Comparison of ENCODE assay signal across 8 cellular contexts in the genomic region with DNA sequence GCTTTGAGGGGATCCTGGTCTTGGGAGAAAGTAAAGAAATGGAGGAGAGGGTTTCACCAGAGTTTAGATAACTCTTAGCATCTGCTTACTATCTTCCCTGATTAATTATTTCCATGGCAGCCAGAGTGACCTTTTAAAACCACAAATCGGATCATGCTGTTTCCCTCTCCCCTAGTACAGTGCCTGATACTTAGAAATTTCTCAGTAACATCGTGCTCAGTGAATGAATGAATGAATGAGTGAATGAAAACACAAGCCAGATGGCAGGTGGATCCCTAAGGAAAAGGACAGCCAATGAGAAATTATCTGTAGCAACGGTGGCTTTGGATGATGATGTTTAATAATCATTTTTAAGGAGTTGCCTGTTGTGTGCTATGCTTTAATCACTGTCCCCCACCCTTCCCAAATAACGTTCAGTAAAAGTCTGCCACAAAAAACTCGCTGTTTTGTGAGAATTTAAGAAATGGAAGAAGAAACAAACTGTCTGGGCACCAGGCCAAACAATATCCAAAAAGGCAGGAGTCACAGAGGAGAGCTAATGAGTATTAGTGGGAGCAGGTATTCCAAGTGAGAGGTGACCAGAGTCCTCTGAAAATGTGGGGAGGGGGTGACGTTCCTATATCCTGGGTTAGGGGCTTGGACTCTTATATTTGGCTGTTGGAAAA. TPM values are rescaled to one million over a fixed set of nuclear protein-coding genes. Genes with fewer than 3 reads are reported as not detected.
DNase-seq lines count a peak whose midpoint lies in the region; ATAC-seq and TF ChIP-seq lines count a peak whose summit lies in the region.

No MANE protein-coding gene starts in this region.

- H3K27ac ChIP-seq in OCI-LY3 (ENCODE audit: low read length), result no peak overlapping the region
- H3K27ac ChIP-seq in esophagus muscularis mucosa (replicated peaks in 1 of 4), result no peak overlapping the region

- 32% methylated on average over 6 of the region's 6 CpGs for WGBS in esophagus muscularis mucosa

- H3K27me3 ChIP-seq in OCI-LY3 (ENCODE audit: low read depth, low read length) (no peaks in the 10 kb centered on the region), esophagus muscularis mucosa (no peaks in the 10 kb centered on the region)

- H3K4me3 ChIP-seq in OCI-LY3 (ENCODE audit: low read length), result peak overlapping the region; percentile 99
- peak overlapping the region; percentile 79 to 95 (median 88) for H3K4me3 ChIP-seq in esophagus muscularis mucosa
- no peak overlapping the region for H3K4me3 ChIP-seq in mucosa of descending colon

- H3K9me3 ChIP-seq in OCI-LY3 (ENCODE audit: insufficient read depth, low read length), result no peaks in the 10 kb centered on the region
- no peaks in the 10 kb centered on the region for H3K9me3 ChIP-seq in esophagus muscularis mucosa
- H3K9me3 ChIP-seq in mucosa of descending colon, result no peaks in the 10 kb centered on the region

- TF ChIP-seq EP300 in esophagus muscularis mucosa (IDR thresholded peaks at IDR 0.05), result no peak

- peak overlapping the region; percentile 23; the same call in 1 of the 2 replicates for H3K9ac ChIP-seq in OCI-LY3 (ENCODE audit: low read length)

- H2AFZ ChIP-seq in OCI-LY3 (ENCODE audit: low read depth, low read length), result peak overlapping the region; percentile 74

- H3K36me3 ChIP-seq in OCI-LY3 (replicated peaks; ENCODE audit: low read depth, low read length) (peaks cover 8% of the 10 kb centered on the region), esophagus muscularis mucosa (no peaks in the 10 kb centered on the region), mucosa of descending colon (ENCODE audit: low read depth) (no peaks in the 10 kb centered on the region)

- no peak for TF ChIP-seq CTCF in OCI-LY3 (IDR thresholded peaks at IDR 0.05; ENCODE audit: low read depth, low read length)
- TF ChIP-seq CTCF in esophagus muscularis mucosa (IDR thresholded peaks at IDR 0.05), result no peak
- TF ChIP-seq CTCF in mucosa of descending colon (IDR thresholded peaks at IDR 0.05), result no peak

- peak overlapping the region; percentile 89 for H3K4me2 ChIP-seq in OCI-LY3 (ENCODE audit: low read length)

- H3K4me1 ChIP-seq in OCI-LY3 (ENCODE audit: low read length), result peaks cover 5% of the 10 kb centered on the region
- H3K4me1 ChIP-seq in esophagus muscularis mucosa, result peaks cover 10 to 20% (median 15%) of the 10 kb centered on the region in 4 donors
- H3K4me1 ChIP-seq in mucosa of descending colon (ENCODE audit: low read depth), result no peaks in the 10 kb centered on the region

- H3K27me3 Mint-ChIP-seq in T-helper 2 cell treated with Interferon-gamma antibody and Interleukin-4, amounts not matched to agents 5 μg/mL and 100 μg/mL, for 36 hours (ENCODE audit: low read depth), result peaks cover 2% of the 10 kb centered on the region

- peak overlapping the region; percentile 72 for H3K4me3 Mint-ChIP-seq in T-helper 2 cell treated with Interferon-gamma antibody and Interleukin-4, amounts not matched to agents 5 μg/mL and 100 μg/mL, for 36 hours
- peak overlapping the region; percentile 84 for H3K4me3 Mint-ChIP-seq in stimulated activated effector memory CD8-positive, alpha-beta T cell treated with anti-CD3 and anti-CD28 coated beads, Interleukin-12 subunit alpha, Interleukin-12 subunit beta, amount 100 ng/mL, for 72 hours

- peaks cover 43% of the 10 kb centered on the region for H3K79me2 ChIP-seq in OCI-LY3 (ENCODE audit: low read length)

- intact Hi-C loops in esophagus muscularis mucosa (cut with DNase I), result no loop called here
- intact Hi-C loops in mucosa of descending colon (cut with DNase I, micrococcal nuclease), result no loop called here

- H3K36me3 Mint-ChIP-seq in T-helper 2 cell treated with Interferon-gamma antibody and Interleukin-4, amounts not matched to agents 5 μg/mL and 100 μg/mL, for 36 hours (ENCODE audit: low read depth), result peaks cover 21% of the 10 kb centered on the region
- peaks cover 49% of the 10 kb centered on the region for H3K36me3 Mint-ChIP-seq in stimulated activated effector memory CD8-positive, alpha-beta T cell treated with anti-CD3 and anti-CD28 coated beads, Interleukin-12 subunit alpha, Interleukin-12 subunit beta, amount 100 ng/mL, for 72 hours

- peaks cover 33% of the 10 kb centered on the region for H3K4me1 Mint-ChIP-seq in T-helper 2 cell treated with Interferon-gamma antibody and Interleukin-4, amounts not matched to agents 5 μg/mL and 100 μg/mL, for 36 hours (ENCODE audit: low read depth)
- H3K4me1 Mint-ChIP-seq in stimulated activated effector memory CD8-positive, alpha-beta T cell treated with anti-CD3 and anti-CD28 coated beads, Interleukin-12 subunit alpha, Interleukin-12 subunit beta, amount 100 ng/mL, for 72 hours, result peaks cover 33% of the 10 kb centered on the region

- H3K9me3 Mint-ChIP-seq in T-helper 2 cell treated with Interferon-gamma antibody and Interleukin-4, amounts not matched to agents 5 μg/mL and 100 μg/mL, for 36 hours, result no peaks in the 10 kb centered on the region
- no peaks in the 10 kb centered on the region for H3K9me3 Mint-ChIP-seq in stimulated activated effector memory CD8-positive, alpha-beta T cell treated with anti-CD3 and anti-CD28 coated beads, Interleukin-12 subunit alpha, Interleukin-12 subunit beta, amount 100 ng/mL, for 72 hours

- H4K20me1 ChIP-seq in OCI-LY3 (ENCODE audit: insufficient read depth, low read length), result no peaks in the 10 kb centered on the region; the same call in 1 of the 2 replicates

- ATAC-seq in stimulated activated effector memory CD8-positive, alpha-beta T cell treated with anti-CD3 and anti-CD28 coated beads, Interleukin-12 subunit alpha, Interleukin-12 subunit beta, amount 100 ng/mL, for 72 hours, result no peak
- ATAC-seq in mucosa of descending colon (no peak), HG03342 (IDR thresholded peaks at IDR 0.05; ENCODE audit: unreplicated experiment) (no peak), GM19452 (IDR thresholded peaks at IDR 0.05; ENCODE audit: unreplicated experiment) (no peak)

- DNase-seq in T-helper 2 cell treated with Interferon-gamma antibody and Interleukin-4, amounts not matched to agents 5 μg/mL and 100 μg/mL, for 36 hours (ENCODE audit: low spot score), result no peak
- no peak for DNase-seq in T-helper 2 cell
- no peak for DNase-seq in esophagus muscularis mucosa (ENCODE audit: extremely low spot score)
- no peak for DNase-seq in stimulated activated effector memory CD8-positive, alpha-beta T cell treated with anti-CD3 and anti-CD28 coated beads, Interleukin-12 subunit alpha, Interleukin-12 subunit beta, amount 100 ng/mL, for 72 hours (ENCODE audit: low spot score in 2 of 2)
- no peak for DNase-seq in mucosa of descending colon

- H3K27ac Mint-ChIP-seq in T-helper 2 cell treated with Interferon-gamma antibody and Interleukin-4, amounts not matched to agents 5 μg/mL and 100 μg/mL, for 36 hours, result peak overlapping the region; percentile 93
- H3K27ac Mint-ChIP-seq in stimulated activated effector memory CD8-positive, alpha-beta T cell treated with anti-CD3 and anti-CD28 coated beads, Interleukin-12 subunit alpha, Interleukin-12 subunit beta, amount 100 ng/mL, for 72 hours, result peak overlapping the region; percentile 93

- no peak for TF ChIP-seq POLR2A in esophagus muscularis mucosa (IDR thresholded peaks at IDR 0.05; ENCODE audit: low read depth)

RNA-seq across cellular contexts. Expression of gene SMAP2, which starts 0.7 kb away (rescaled TPM):
- total RNA-seq in esophagus muscularis mucosa (10 to 100 TPM; 20.7 to 39.3 (median 29.2) TPM), mucosa of descending colon (10 to 100 TPM; 22.0 to 35.6 (median 24.7) TPM)

RNA-seq across cellular contexts. Expression of gene COL9A2, which starts 55.7 kb away (rescaled TPM):
- total RNA-seq in esophagus muscularis mucosa (1 to 10 TPM; 1.2 to 2.5 (median 1.7) TPM), mucosa of descending colon (10 to 100 TPM in 1 of 3 donors, 1 to 10 TPM in 2; 3.4 to 11.2 (median 4.8) TPM)
